23 cellular contexts compared by ENCODE assay signal in the genomic region with DNA sequence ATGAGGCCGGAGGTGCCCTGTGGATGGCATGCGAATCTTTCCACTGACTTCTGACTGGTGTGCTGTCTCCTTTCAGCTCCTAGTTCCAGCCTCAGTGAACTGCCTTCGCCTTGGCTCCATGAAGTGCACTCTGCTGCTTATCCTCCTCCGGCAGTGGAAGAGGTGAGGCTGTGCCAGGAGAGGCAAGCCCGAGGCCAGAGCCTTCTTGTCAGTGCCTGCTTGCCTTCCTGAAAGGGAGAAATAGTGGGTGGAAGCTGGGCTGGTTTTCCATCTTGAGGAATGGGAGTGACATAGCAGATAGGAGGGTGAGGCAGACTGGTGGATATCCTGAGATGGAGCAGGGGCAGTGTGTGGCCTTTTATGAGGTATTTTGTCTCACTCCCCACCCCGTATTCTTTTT. TPM values are rescaled to one million over a fixed set of nuclear protein-coding genes. Genes with fewer than 3 reads are reported as not detected.
DNase-seq lines count a peak whose midpoint lies in the region; ATAC-seq, FAIRE-seq and TF ChIP-seq lines count a peak whose summit lies in the region.
"Had no signal": no experiment of that assay in that cellular context is flagged by ENCODE, and none has a peak within 500 bp of the region (broad histone marks: within the 10 kb centered on the region; RNA-seq: fewer than 3 reads in every experiment).

No MANE protein-coding gene starts in this region.

- H3K27me3 ChIP-seq in bronchial epithelial cell (ENCODE audit: control insufficient read depth, insufficient read depth, low read length): no peaks in the 10 kb centered on the region
- H3K27me3 ChIP-seq: BE2C had no signal

- DNase-seq in Right ventricle myocardium superior (peak; percentile 21), Right ventricle myocardium inferior (ENCODE audit: missing footprints) (no peak), bronchial epithelial cell (ENCODE audit: low read depth) (peak; percentile 46)
- no peak for DNase-seq in stimulated activated naive B cell treated with anti-CD40 and anti-IgM and Interleukin-4, amounts not matched to agents 10 μg/mL and 1 μg/mL and 100 μg/mL, for 72 hours
- DNase-seq in stimulated activated naive CD8-positive, alpha-beta T cell treated with anti-CD3 and anti-CD28 coated beads, Interleukin-15, amount 100 ng/mL, for 72 hours: no peak
- DNase-seq in activated naive CD4-positive, alpha-beta T cell treated with Interleukin-2 at 50 U/mL for 16 hours: no peak
- DNase-seq: ACHN; BE2C; CD4-positive, CD25-positive, alpha-beta regulatory T cell; CD8-positive, alpha-beta memory T cell; COR-L47; GOT3; H7; HFFc6; IMR-90 had no signal

- no peak for TF ChIP-seq CTCF in bronchial epithelial cell (IDR thresholded peaks at IDR 0.05; ENCODE audit: insufficient read depth, low read length, severe bottlenecking)

- H3K4me1 Mint-ChIP-seq in stimulated activated naive B cell treated with anti-CD40 and anti-IgM and Interleukin-4, amounts not matched to agents 10 μg/mL and 1 μg/mL and 100 μg/mL, for 72 hours: no peaks in the 10 kb centered on the region
- H3K4me1 Mint-ChIP-seq in stimulated activated naive CD8-positive, alpha-beta T cell treated with anti-CD3 and anti-CD28 coated beads, Interleukin-15, amount 100 ng/mL, for 72 hours: no peaks in the 10 kb centered on the region
- H3K4me1 Mint-ChIP-seq: CD8-positive, alpha-beta memory T cell had no signal

- peaks cover 65 to 81% of the 10 kb centered on the region in 2 donors for H3K36me3 Mint-ChIP-seq in stimulated activated naive B cell treated with anti-CD40 and anti-IgM and Interleukin-4, amounts not matched to agents 10 μg/mL and 1 μg/mL and 100 μg/mL, for 72 hours

- H3K9me3 Mint-ChIP-seq in stimulated activated naive B cell treated with anti-CD40 and anti-IgM and Interleukin-4, amounts not matched to agents 10 μg/mL and 1 μg/mL and 100 μg/mL, for 72 hours: no peaks in the 10 kb centered on the region
- no peaks in the 10 kb centered on the region for H3K9me3 Mint-ChIP-seq in stimulated activated naive CD8-positive, alpha-beta T cell treated with anti-CD3 and anti-CD28 coated beads, Interleukin-15, amount 100 ng/mL, for 72 hours
- H3K9me3 Mint-ChIP-seq: CD4-positive, CD25-positive, alpha-beta regulatory T cell; CD8-positive, alpha-beta memory T cell; HFFc6 had no signal

- FAIRE-seq in bronchial epithelial cell (lab: Jason Lieb, UNC): no peak
- FAIRE-seq: A204.1, D721Med, G401.6, GM12891, HTR-8/SVneo had no signal

- H3K27me3 Mint-ChIP-seq in stimulated activated naive B cell treated with anti-CD40 and anti-IgM and Interleukin-4, amounts not matched to agents 10 μg/mL and 1 μg/mL and 100 μg/mL, for 72 hours: no peaks in the 10 kb centered on the region
- no peaks in the 10 kb centered on the region for H3K27me3 Mint-ChIP-seq in stimulated activated naive CD8-positive, alpha-beta T cell treated with anti-CD3 and anti-CD28 coated beads, Interleukin-15, amount 100 ng/mL, for 72 hours
- H3K27me3 Mint-ChIP-seq: CD4-positive, CD25-positive, alpha-beta regulatory T cell; CD8-positive, alpha-beta memory T cell had no signal

- no peak overlapping the region for H3K4me3 ChIP-seq in bronchial epithelial cell (ENCODE audit: low read depth, low read length)

- peaks cover 53% of the 10 kb centered on the region for H3K36me3 ChIP-seq in bronchial epithelial cell (ENCODE audit: control insufficient read depth, insufficient read depth, low read length)

- no peak overlapping the region for H3K4me3 Mint-ChIP-seq in stimulated activated naive B cell treated with anti-CD40 and anti-IgM and Interleukin-4, amounts not matched to agents 10 μg/mL and 1 μg/mL and 100 μg/mL, for 72 hours
- no peak overlapping the region for H3K4me3 Mint-ChIP-seq in stimulated activated naive CD8-positive, alpha-beta T cell treated with anti-CD3 and anti-CD28 coated beads, Interleukin-15, amount 100 ng/mL, for 72 hours
- H3K4me3 Mint-ChIP-seq: CD4-positive, CD25-positive, alpha-beta regulatory T cell; CD8-positive, alpha-beta memory T cell; HFFc6 had no signal

- ATAC-seq in Right ventricle myocardium superior (ENCODE audit: poor library complexity): no peak
- no peak for ATAC-seq in Right ventricle myocardium inferior
- peak; percentile 64 for ATAC-seq in esophagus mucosa
- ATAC-seq in stimulated activated naive B cell treated with anti-CD40 and anti-IgM and Interleukin-4, amounts not matched to agents 10 μg/mL and 1 μg/mL and 100 μg/mL, for 72 hours (replicated peaks): no peak
- ATAC-seq in stimulated activated naive CD8-positive, alpha-beta T cell treated with anti-CD3 and anti-CD28 coated beads, Interleukin-15, amount 100 ng/mL, for 72 hours: no peak
- ATAC-seq in GM19023 (IDR thresholded peaks at IDR 0.05; ENCODE audit: unreplicated experiment): no peak
- ATAC-seq: HCT116 had no signal

- intact Hi-C loops in Right ventricle myocardium superior (cut with DNase I) (no loop called here), Right ventricle myocardium inferior (cut with DNase I) (no loop called here)

- H3K27ac Mint-ChIP-seq in stimulated activated naive B cell treated with anti-CD40 and anti-IgM and Interleukin-4, amounts not matched to agents 10 μg/mL and 1 μg/mL and 100 μg/mL, for 72 hours: peak overlapping the region; percentile 84
- H3K27ac Mint-ChIP-seq in stimulated activated naive CD8-positive, alpha-beta T cell treated with anti-CD3 and anti-CD28 coated beads, Interleukin-15, amount 100 ng/mL, for 72 hours: peak overlapping the region in 1 of 2 donors; percentile 37
- H3K27ac Mint-ChIP-seq: HFFc6 had no signal

RNA-seq across cellular contexts. Expression of gene SH3GLB2, which starts 29.7 kb away (rescaled TPM):
- 30.8 TPM for total RNA-seq in Right ventricle myocardium superior
- total RNA-seq in Right ventricle myocardium inferior: 32.4 TPM
- total RNA-seq in bronchial epithelial cell: 50.5 and 98.1 TPM in 2 replicates
- total RNA-seq in esophagus mucosa: 101 TPM

RNA-seq across cellular contexts. Expression of gene MIGA2, which starts 38.0 kb away (rescaled TPM):
- total RNA-seq in Right ventricle myocardium superior: 32.8 TPM
- total RNA-seq in Right ventricle myocardium inferior: 38.2 TPM
- 12.6 and 25.0 TPM in 2 replicates for total RNA-seq in bronchial epithelial cell
- 21.2 TPM for total RNA-seq in esophagus mucosa

RNA-seq across cellular contexts. Expression of gene NUP188, which starts 51.0 kb away (rescaled TPM):
- total RNA-seq in Right ventricle myocardium superior (21.0 TPM), Right ventricle myocardium inferior (16.0 TPM), bronchial epithelial cell (25.8 and 38.5 TPM in 2 replicates), esophagus mucosa (43.5 TPM)

RNA-seq across cellular contexts. Expression of gene DOLK, which starts 51.1 kb away (rescaled TPM):
- total RNA-seq in Right ventricle myocardium superior (6.4 TPM), Right ventricle myocardium inferior (7.5 TPM), bronchial epithelial cell (22.6 and 24.6 TPM in 2 replicates), esophagus mucosa (9.2 TPM)

Comparison
In these comparisons a context has a peak if more than half of its experiments do, and no peak if none do; other contexts are left out.
1. DNase-seq: peak in Right ventricle myocardium superior (single experiment) and bronchial epithelial cell (single experiment); none in Right ventricle myocardium inferior (single experiment), stimulated activated naive B cell treated with anti-CD40 and anti-IgM and Interleukin-4, amounts not matched to agents 10 μg/mL and 1 μg/mL and 100 μg/mL, for 72 hours (single experiment), stimulated activated naive CD8-positive, alpha-beta T cell treated with anti-CD3 and anti-CD28 coated beads, Interleukin-15, amount 100 ng/mL, for 72 hours (0 of 2) and activated naive CD4-positive, alpha-beta T cell treated with Interleukin-2 at 50 U/mL for 16 hours (single experiment).